Comparison of ENCODE assay signal across 9 cellular contexts in genomic region chr20:59005523-59006166, GRCh38. TPM values are rescaled to one million over a fixed set of nuclear protein-coding genes. Genes with fewer than 3 reads are reported as not detected.
A peak's percentile ranks its signal among the peaks of the same experiment; 100 is the strongest.
DNase-seq lines count a peak whose midpoint lies in the region; ATAC-seq, FAIRE-seq and TF ChIP-seq lines count a peak whose summit lies in the region.
"Had no signal": no experiment of that assay in that cellular context is flagged by ENCODE, and none has a peak within 500 bp of the region (broad histone marks: within the 10 kb centered on the region; RNA-seq: fewer than 3 reads in every experiment).

No MANE protein-coding gene starts in this region.

- peaks cover 21% of the 10 kb centered on the region for H3K4me1 ChIP-seq in A549
- H3K4me1 ChIP-seq in breast epithelium, result peaks cover 19 to 27% of the 10 kb centered on the region in 2 donors
- H3K4me1 ChIP-seq in mucosa of stomach (ENCODE audit: control insufficient read depth, insufficient read depth, low read length), result peaks cover 48% of the 10 kb centered on the region

- H3K4me2 ChIP-seq in A549, result peak overlapping the region; percentile 76

- POLR2A ChIA-PET in A549 (lab: Yijun Ruan, JAX), result interaction anchor here (1.6 kb wide), 1 partner anchor 27 kb away, joined by 7 read pairs; the partner anchor contains the start of gene ATP5F1E

- H3K9me3 ChIP-seq in A549, result no peaks in the 10 kb centered on the region
- H3K9me3 ChIP-seq in breast epithelium, result no peaks in the 10 kb centered on the region
- H3K9me3 ChIP-seq in mucosa of stomach (ENCODE audit: control insufficient read depth, low read length), result no peaks in the 10 kb centered on the region

- H3K27ac ChIP-seq in A549 (peak overlapping the region; percentile 75 to 98; a peak in 5 of 6 replicates), breast epithelium (peak overlapping the region; percentile 93)
- H3K27ac ChIP-seq: WERI-Rb-1 had no signal

- H3K9ac ChIP-seq in mucosa of stomach (ENCODE audit: low read length), result peak overlapping the region; percentile 91

- H3K27me3 ChIP-seq in breast epithelium (no peaks in the 10 kb centered on the region), mucosa of stomach (ENCODE audit: control insufficient read depth, insufficient read depth, low read length) (no peaks in the 10 kb centered on the region)

- TF ChIP-seq CTCF in A549 (IDR thresholded peaks at IDR 0.05) (no peak), breast epithelium (IDR thresholded peaks at IDR 0.05) (no peak)

- H3K4me3 ChIP-seq in A549 (peak overlapping the region; percentile 99), breast epithelium (peak overlapping the region; percentile 81 to 86 (median 85)), mucosa of stomach (ENCODE audit: low read length) (peak overlapping the region; percentile 56)

- FAIRE-seq in A549 (lab: Jason Lieb, UNC), result no peak

- no peak for TF ChIP-seq EP300 in A549 (IDR thresholded peaks at IDR 0.05)

- H3K36me3 ChIP-seq in breast epithelium (no peaks in the 10 kb centered on the region), mucosa of stomach (ENCODE audit: control insufficient read depth, insufficient read depth, low read length) (no peaks in the 10 kb centered on the region)
- H3K36me3 ChIP-seq: WERI-Rb-1 had no signal

- ATAC-seq in A549 (no peak), HG02588 (IDR thresholded peaks at IDR 0.05; ENCODE audit: unreplicated experiment) (peak; percentile 0), HG03196 (IDR thresholded peaks at IDR 0.05; ENCODE audit: unreplicated experiment) (no peak)

- no peak for TF ChIP-seq RAD21 in A549 (conservative IDR thresholded peaks at IDR 0.05 in 1 of 2, IDR thresholded peaks at IDR 0.05 in 1 of 2)

- CTCF ChIA-PET in A549 (lab: Yijun Ruan, JAX), result interaction anchor here (0.9 kb wide), 1 partner anchor 17 kb away, joined by 3 read pairs; no protein-coding TSS in a partner anchor

- TF ChIP-seq POLR2A in A549 (IDR thresholded peaks at IDR 0.05; ENCODE audit: low read length) (no peak), breast epithelium (IDR thresholded peaks at IDR 0.05) (no peak)

- WGBS in A549 (ENCODE audit: missing lambda C conversion rate), result 80% methylated on average over 2 of the region's 3 CpGs

- intact Hi-C loops in breast epithelium (cut with DNase I; ENCODE audit: low total_unique reads), result no loop called here

- no peak for DNase-seq in A549 (ENCODE audit: low read depth in 1 of 2, low spot score in 1 of 2)
- no peak for DNase-seq in breast epithelium (ENCODE audit: low spot score in 2 of 2)
- no peak for DNase-seq in putamen (ENCODE audit: low spot score)
- DNase-seq in OCI-M2 (lab: John Stamatoyannopoulos, UW; ENCODE audit: unreplicated experiment), result no peak
- DNase-seq in hepatic stellate cell (ENCODE audit: low spot score), result no peak
- DNase-seq: WERI-Rb-1 had no signal

TF ChIP-seq in A549, 52 proteins besides CTCF, POLR2A, EP300 and RAD21:
- no peak for TF ChIP-seq RFX5 (IDR thresholded peaks at IDR 0.05)
- TF ChIP-seq RNF2 (IDR thresholded peaks at IDR 0.05; ENCODE audit: borderline replicate concordance, low read depth), result no peak
- no peak for TF ChIP-seq HOXA7 (CRISPR knock-in tag; IDR thresholded peaks at IDR 0.05)
- no peak for TF ChIP-seq HES2 (IDR thresholded peaks at IDR 0.05)
- TF ChIP-seq E2F6 (IDR thresholded peaks at IDR 0.05; ENCODE audit: borderline replicate concordance, low read depth), result no peak
- no peak for TF ChIP-seq SREBF2 (IDR thresholded peaks at IDR 0.05)
- no peak for TF ChIP-seq CBX2 (IDR thresholded peaks at IDR 0.05; ENCODE audit: borderline replicate concordance, low read depth)
- TF ChIP-seq HOXB13 (CRISPR knock-in tag; IDR thresholded peaks at IDR 0.05; ENCODE audit: low read depth), result no peak
- no peak for TF ChIP-seq ESRRA (IDR thresholded peaks at IDR 0.05; ENCODE audit: borderline replicate concordance, low read length)
- no peak for TF ChIP-seq HEYL (CRISPR knock-in tag; IDR thresholded peaks at IDR 0.05)
- TF ChIP-seq HOXB5 (CRISPR knock-in tag; IDR thresholded peaks at IDR 0.05), result no peak
- no peak for TF ChIP-seq EHF (CRISPR knock-in tag; IDR thresholded peaks at IDR 0.05)
- no peak for TF ChIP-seq JUN (IDR thresholded peaks at IDR 0.05)
- no peak for TF ChIP-seq ZC3H11A (IDR thresholded peaks at IDR 0.05)
- no peak for TF ChIP-seq GATA3 (IDR thresholded peaks at IDR 0.05; ENCODE audit: borderline replicate concordance)

RNA-seq across cellular contexts. Expression of gene CTSZ, which starts 1.4 kb away (rescaled TPM):
- 115 and 128 TPM in 2 replicates for polyA plus RNA-seq in A549 (2011; rRNA removed)
- 153 and 175 TPM in 2 replicates for polyA plus RNA-seq in A549 (2012; cell fraction: cytosol; rRNA removed)
- polyA plus RNA-seq in A549 (2012; cell fraction: nucleus; rRNA removed), result 90.9 and 95.1 TPM in 2 replicates
- polyA plus RNA-seq in A549 (2017; fragmentation: RNase III; extraction: RNeasy Plus Mini Kit Qiagen cat#74134 plus additional on column Dnase treatment), result 154 to 158 TPM (median 156 TPM) in 3 replicates
- polyA minus RNA-seq in A549 (2011; rRNA and poly(A)+ RNA removed), result 67.3 and 74.5 TPM in 2 replicates
- 100 to 1,000 TPM; 135 to 238 (median 181) TPM for total RNA-seq in breast epithelium

RNA-seq across cellular contexts. Expression of gene TUBB1, which starts 13.6 kb away (rescaled TPM):
- polyA plus RNA-seq in A549 (2011; rRNA removed) (0.03 TPM in 1 of 2 replicates, not detected in the other), A549 (2017; fragmentation: RNase III; extraction: RNeasy Plus Mini Kit Qiagen cat#74134 plus additional on column Dnase treatment) (0.03 TPM in 1 of 3 replicates, not detected in the others)
- 0.01 TPM in 1 of 2 replicates, not detected in the other for polyA plus RNA-seq in A549 (2012; cell fraction: cytosol; rRNA removed)
- polyA plus RNA-seq in A549 (2012; cell fraction: nucleus; rRNA removed), result 0.01 and 0.10 TPM in 2 replicates
- not detected in 2 replicates for polyA minus RNA-seq in A549 (2011; rRNA and poly(A)+ RNA removed)
- total RNA-seq in breast epithelium, result under 1 TPM in 1 of 3 donors, not detected in 2; 0.16 TPM

RNA-seq across cellular contexts. Expression of gene NELFCD, which starts 24.6 kb away (rescaled TPM):
- polyA plus RNA-seq in A549 (2011; rRNA removed) (69.6 and 74.0 TPM in 2 replicates), A549 (2017; fragmentation: RNase III; extraction: RNeasy Plus Mini Kit Qiagen cat#74134 plus additional on column Dnase treatment) (54.8 to 58.8 TPM (median 58.7 TPM) in 3 replicates)
- 73.5 and 75.1 TPM in 2 replicates for polyA plus RNA-seq in A549 (2012; cell fraction: cytosol; rRNA removed)
- polyA plus RNA-seq in A549 (2012; cell fraction: nucleus; rRNA removed), result 92.1 and 107 TPM in 2 replicates
- 65.3 and 66.1 TPM in 2 replicates for polyA minus RNA-seq in A549 (2011; rRNA and poly(A)+ RNA removed)
- 10 to 100 TPM; 50.1 to 78.7 (median 77.7) TPM for total RNA-seq in breast epithelium

RNA-seq across cellular contexts. Expression of gene ATP5F1E, which starts 26.5 kb away (rescaled TPM):
- polyA plus RNA-seq in A549 (2011; rRNA removed) (69.1 and 84.9 TPM in 2 replicates), A549 (2017; fragmentation: RNase III; extraction: RNeasy Plus Mini Kit Qiagen cat#74134 plus additional on column Dnase treatment) (100 to 127 TPM (median 108 TPM) in 3 replicates)
- 33.7 and 55.3 TPM in 2 replicates for polyA plus RNA-seq in A549 (2012; cell fraction: cytosol; rRNA removed)
- 9.3 and 14.0 TPM in 2 replicates for polyA plus RNA-seq in A549 (2012; cell fraction: nucleus; rRNA removed)
- 8.7 and 10.6 TPM in 2 replicates for polyA minus RNA-seq in A549 (2011; rRNA and poly(A)+ RNA removed)
- total RNA-seq in breast epithelium, result 10 to 100 TPM; 25.6 to 36.4 (median 31.4) TPM

RNA-seq across cellular contexts. Expression of gene PRELID3B, which starts 36.9 kb away (rescaled TPM):
- polyA plus RNA-seq in A549 (2011; rRNA removed) (119 and 143 TPM in 2 replicates), A549 (2017; fragmentation: RNase III; extraction: RNeasy Plus Mini Kit Qiagen cat#74134 plus additional on column Dnase treatment) (84.1 to 88.8 TPM (median 85.6 TPM) in 3 replicates)
- 33.5 and 34.3 TPM in 2 replicates for polyA plus RNA-seq in A549 (2012; cell fraction: cytosol; rRNA removed)
- 7.6 and 11.3 TPM in 2 replicates for polyA plus RNA-seq in A549 (2012; cell fraction: nucleus; rRNA removed)
- polyA minus RNA-seq in A549 (2011; rRNA and poly(A)+ RNA removed), result 80.2 and 123 TPM in 2 replicates
- 10 to 100 TPM; 43.7 to 55.4 (median 52.4) TPM for total RNA-seq in breast epithelium
